8 cellular contexts compared by ENCODE assay signal in the genomic region with DNA sequence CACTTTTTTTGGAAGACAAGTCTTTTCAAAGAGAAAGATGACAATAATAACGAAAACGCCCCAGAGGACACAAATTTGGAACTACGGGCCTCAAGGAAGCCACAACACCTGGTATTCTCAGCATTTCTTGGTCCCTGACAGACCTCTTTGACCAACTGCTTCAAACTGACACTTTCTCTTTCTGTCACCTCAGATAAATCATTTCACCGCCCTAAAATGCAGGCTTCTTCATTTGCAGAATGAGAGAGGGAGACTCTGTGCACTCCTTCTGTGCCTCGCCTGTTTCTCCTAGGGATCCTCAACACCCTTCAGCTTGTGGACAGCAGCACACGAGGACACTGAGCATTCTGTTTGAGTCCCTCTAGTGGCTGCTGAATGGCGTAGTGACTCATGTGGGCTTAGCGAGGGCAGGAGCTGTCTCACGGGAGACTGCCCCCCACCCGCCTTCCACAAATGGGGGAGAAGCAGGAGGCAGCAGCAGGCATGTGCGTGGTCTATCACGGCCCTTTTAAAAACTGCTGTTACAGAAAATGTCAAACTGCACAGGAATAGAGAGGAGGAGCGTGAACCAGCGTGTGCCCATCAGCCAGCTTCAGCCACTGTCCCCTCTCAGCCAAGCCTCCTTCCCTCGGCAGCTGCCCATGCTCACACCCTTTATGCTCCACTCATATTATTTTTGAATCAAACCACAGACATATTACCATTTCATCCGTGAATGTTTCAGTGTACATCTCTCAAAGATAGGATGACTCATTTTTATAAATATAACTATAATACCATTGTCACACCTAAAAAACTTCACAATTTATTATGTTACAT. TPM values are rescaled to one million over a fixed set of nuclear protein-coding genes. Genes with fewer than 3 reads are reported as not detected.
DNase-seq lines count a peak whose midpoint lies in the region; ATAC-seq and TF ChIP-seq lines count a peak whose summit lies in the region.

No MANE protein-coding gene starts in this region.

- H3K4me1 ChIP-seq in OCI-LY3 (ENCODE audit: low read length) (peaks cover 46% of the 10 kb centered on the region), skeletal muscle satellite cell (ENCODE audit: control insufficient read depth, insufficient read depth, low read length) (peaks cover 13% of the 10 kb centered on the region)

- H3K4me3 ChIP-seq in OCI-LY3 (ENCODE audit: low read length) (no peak overlapping the region), fibroblast of villous mesenchyme (ENCODE audit: low read depth, low read length) (no peak overlapping the region), skeletal muscle satellite cell (ENCODE audit: low read length) (no peak overlapping the region)

- no peak overlapping the region for H3K4me3 Mint-ChIP-seq in CD14-positive monocyte

- intact Hi-C loops in CD14-positive monocyte (cut with micrococcal nuclease) = no loop called here

- H3K27me3 ChIP-seq in OCI-LY3 (ENCODE audit: low read depth, low read length) (no peaks in the 10 kb centered on the region), skeletal muscle satellite cell (ENCODE audit: control insufficient read depth, insufficient read depth, low read length) (no peaks in the 10 kb centered on the region)

- H2AFZ ChIP-seq in OCI-LY3 (ENCODE audit: low read depth, low read length) = no peak overlapping the region

- H3K27ac Mint-ChIP-seq in CD14-positive monocyte = no peak overlapping the region

- H3K4me2 ChIP-seq in OCI-LY3 (ENCODE audit: low read length) (peak overlapping the region; percentile 37), skeletal muscle satellite cell (ENCODE audit: low read length) (peak overlapping the region; percentile 20)

- H3K9me3 Mint-ChIP-seq in CD14-positive monocyte = peaks cover 0 to 5% (median 0%) of the 10 kb centered on the region in 7 donors

- peak; percentile 53 for ATAC-seq in GM18870 (IDR thresholded peaks at IDR 0.05; ENCODE audit: unreplicated experiment)
- peak; percentile 56 for ATAC-seq in HG02938 (IDR thresholded peaks at IDR 0.05; ENCODE audit: unreplicated experiment)

- H3K9me3 ChIP-seq in OCI-LY3 (ENCODE audit: insufficient read depth, low read length) = no peaks in the 10 kb centered on the region
- no peaks in the 10 kb centered on the region for H3K9me3 ChIP-seq in skeletal muscle satellite cell (replicated peaks; ENCODE audit: low read length)

- no peaks in the 10 kb centered on the region for H3K36me3 Mint-ChIP-seq in CD14-positive monocyte

- no peak overlapping the region for H3K9ac ChIP-seq in OCI-LY3 (ENCODE audit: low read length)
- no peak overlapping the region for H3K9ac ChIP-seq in skeletal muscle satellite cell (ENCODE audit: low read depth, low read length)

- peaks cover 5 to 25% (median 7%) of the 10 kb centered on the region in 3 donors for H3K27me3 Mint-ChIP-seq in CD14-positive monocyte (ENCODE audit: low read depth in 3 of 3)

- no peaks in the 10 kb centered on the region for H3K4me1 Mint-ChIP-seq in CD14-positive monocyte

- TF ChIP-seq CTCF in CD14-positive monocyte (IDR thresholded peaks at IDR 0.05) (peak; percentile 31), OCI-LY3 (IDR thresholded peaks at IDR 0.05; ENCODE audit: low read depth, low read length) (peak; percentile 45), fibroblast of villous mesenchyme (IDR thresholded peaks at IDR 0.05; ENCODE audit: insufficient read depth, low read depth, low read length) (peak; percentile 57)

- no peaks in the 10 kb centered on the region for H3K79me2 ChIP-seq in OCI-LY3 (ENCODE audit: low read length)

- H3K36me3 ChIP-seq in OCI-LY3 (replicated peaks; ENCODE audit: low read depth, low read length) = no peaks in the 10 kb centered on the region
- H3K36me3 ChIP-seq in skeletal muscle satellite cell (ENCODE audit: insufficient read depth, low read length) = no peaks in the 10 kb centered on the region

- H4K20me1 ChIP-seq in OCI-LY3 (ENCODE audit: insufficient read depth, low read length) = no peaks in the 10 kb centered on the region

- no peak overlapping the region for H3K27ac ChIP-seq in OCI-LY3 (ENCODE audit: low read length)

- no peak for DNase-seq in CD14-positive monocyte (ENCODE audit: low spot score)
- peak; percentile 41 for DNase-seq in fibroblast of villous mesenchyme (ENCODE audit: low read depth)
- no peak for DNase-seq in epidermal melanocyte (ENCODE audit: insufficient read length, low spot score)
- no peak for DNase-seq in activated CD4-positive, alpha-beta T cell treated with anti-CD3 and anti-CD28 coated beads, Interleukin-2, amount 50 U/mL, for 1 hour

RNA-seq across cellular contexts. Expression of a gene that starts 41.4 kb away (rescaled TPM):
- 1 to 10 TPM in 1 of 2 donors, not detected in 1; 2.3 TPM for polyA plus RNA-seq in CD14-positive monocyte
- total RNA-seq in fibroblast of villous mesenchyme = 46.4 and 70.8 TPM in 2 replicates
- total RNA-seq in skeletal muscle satellite cell (2012; rRNA removed) = 8.6 and 9.8 TPM in 2 replicates
